ENCODE assay signal across 8 cellular contexts in genomic region chr19:41541990-41542584, GRCh38. TPM values are rescaled to one million over a fixed set of nuclear protein-coding genes. Genes with fewer than 3 reads are reported as not detected.
DNase-seq lines count a peak whose midpoint lies in the region; ATAC-seq and TF ChIP-seq lines count a peak whose summit lies in the region.

No MANE protein-coding gene starts in this region.

- no peaks in the 10 kb centered on the region for H3K9me3 Mint-ChIP-seq in naive thymus-derived CD4-positive, alpha-beta T cell

- in situ Hi-C loops in transverse colon (cut with MboI; ENCODE audit: low pct_ligation_motif_present in 1 of 4, low pct_unique_long_range_greater_than_20kb in 1 of 4, low sequenced_read_pairs in 3 of 4), result no loop called here

- CTCF ChIA-PET in naive thymus-derived CD4-positive, alpha-beta T cell (lab: Charles Lee), result interaction anchor here (0.6 to 13.7 kb wide), 7 partner anchors 9 to 744 kb away, joined by 3 to 384 read pairs (median 5); partner anchors contain the start of gene CEACAM21

- no peaks in the 10 kb centered on the region for H3K27me3 Mint-ChIP-seq in naive thymus-derived CD4-positive, alpha-beta T cell

- POLR2A ChIA-PET in naive thymus-derived CD4-positive, alpha-beta T cell (lab: Charles Lee), result interaction anchor here (0.8 to 15.6 kb wide), 8 partner anchors 10 to 93 kb away, joined by 3 to 518 read pairs (median 3); partner anchors contain the start of gene CEACAM21

- H3K27me3 ChIP-seq in MG63 (peaks cover 12% of the 10 kb centered on the region), transverse colon (peaks cover 28% of the 10 kb centered on the region)
- no peaks in the 10 kb centered on the region for H3K27me3 ChIP-seq in naive thymus-derived CD4-positive, alpha-beta T cell (ENCODE audit: control insufficient read depth in 2 of 2, insufficient read depth in 2 of 2, low read length in 2 of 2)

- H3K4me3 Mint-ChIP-seq in naive thymus-derived CD4-positive, alpha-beta T cell, result peak overlapping the region; percentile 51 to 77 (median 62)

- DNase-seq in EH (ENCODE audit: low read depth), result peak; percentile 28
- DNase-seq in MG63, result peak; percentile 23
- DNase-seq in activated CD4-positive, alpha-beta T cell treated with anti-CD3 and anti-CD28 coated beads for 48 hours, result peak; percentile 86
- DNase-seq in ecto neural progenitor cell (ENCODE audit: low spot score), result peak; percentile 70
- DNase-seq in naive thymus-derived CD4-positive, alpha-beta T cell, result peak; percentile 53 to 71 (median 64)
- peak; percentile 74 for DNase-seq in transverse colon
- no peak for DNase-seq in NCI-H128 (lab: John Stamatoyannopoulos, UW; ENCODE audit: unreplicated experiment)

- H3K36me3 Mint-ChIP-seq in naive thymus-derived CD4-positive, alpha-beta T cell, result peaks cover 0 to 4% (median 0%) of the 10 kb centered on the region in 5 donors

- no peak for TF ChIP-seq POLR2A in transverse colon (IDR thresholded peaks at IDR 0.05)

- peak overlapping the region; percentile 44 to 97 (median 88) for H3K27ac Mint-ChIP-seq in naive thymus-derived CD4-positive, alpha-beta T cell

- H3K4me1 ChIP-seq in naive thymus-derived CD4-positive, alpha-beta T cell (ENCODE audit: control insufficient read depth in 2 of 2, insufficient read depth in 2 of 2, low read length in 2 of 2), result peaks cover 38 to 42% of the 10 kb centered on the region in 2 donors
- H3K4me1 ChIP-seq in transverse colon, result peaks cover 0 to 7% (median 0%) of the 10 kb centered on the region in 4 donors

- H3K4me3 ChIP-seq in MG63, result no peak overlapping the region
- no peak overlapping the region for H3K4me3 ChIP-seq in naive thymus-derived CD4-positive, alpha-beta T cell (ENCODE audit: low read length)
- no peak overlapping the region for H3K4me3 ChIP-seq in transverse colon

- no peak for TF ChIP-seq EP300 in transverse colon (IDR thresholded peaks at IDR 0.05; ENCODE audit: low read depth)

- ATAC-seq in naive thymus-derived CD4-positive, alpha-beta T cell, result peak; percentile 59
- ATAC-seq in HG02759 (IDR thresholded peaks at IDR 0.05; ENCODE audit: unreplicated experiment), result no peak

- TF ChIP-seq CTCF in transverse colon (IDR thresholded peaks at IDR 0.05), result peak; percentile 33 to 64 (median 58)

- H3K27ac ChIP-seq in naive thymus-derived CD4-positive, alpha-beta T cell (ENCODE audit: low read depth, low read length), result peak overlapping the region; percentile 26
- H3K27ac ChIP-seq in transverse colon, result no peak overlapping the region

- intact Hi-C loops in naive thymus-derived CD4-positive, alpha-beta T cell (cut with micrococcal nuclease), result loop anchor here (1.0 to 2.0 kb wide), 7 partner anchors 12 to 93 kb away; no protein-coding TSS in a partner anchor
- intact Hi-C loops in transverse colon (cut with DNase I; ENCODE audit: low total_unique reads), result no loop called here

- peaks cover 3% of the 10 kb centered on the region; the same call in 1 of the 2 replicates for H3K9me3 ChIP-seq in MG63
- H3K9me3 ChIP-seq in naive thymus-derived CD4-positive, alpha-beta T cell (ENCODE audit: control insufficient read depth in 2 of 3, low read length in 3 of 3), result no peaks in the 10 kb centered on the region
- H3K9me3 ChIP-seq in transverse colon, result no peaks in the 10 kb centered on the region

- H3K36me3 ChIP-seq in MG63 (no peaks in the 10 kb centered on the region), transverse colon (no peaks in the 10 kb centered on the region)
- no peaks in the 10 kb centered on the region for H3K36me3 ChIP-seq in naive thymus-derived CD4-positive, alpha-beta T cell (ENCODE audit: control insufficient read depth in 2 of 3, insufficient read depth in 3 of 3, low read length in 3 of 3)

- H3K4me1 Mint-ChIP-seq in naive thymus-derived CD4-positive, alpha-beta T cell, result peaks cover 38 to 57% (median 52%) of the 10 kb centered on the region in 7 donors

- WGBS in transverse colon (ENCODE audit: low coverage in 1 of 2), 2 donors, result 40 to 44% methylated on average over 11 to 13 of the region's 13 CpGs

RNA-seq across cellular contexts. Expression of gene CEACAM21, which starts 33.9 kb away (rescaled TPM):
- not detected in 2 replicates for total RNA-seq in MG63 (2014; rRNA removed; shearing (Covaris generic); ENCODE audit: low replicate concordance)
- 10 to 100 TPM; 40.1 to 64.5 (median 50.0) TPM for total RNA-seq in naive thymus-derived CD4-positive, alpha-beta T cell
- polyA plus RNA-seq in naive thymus-derived CD4-positive, alpha-beta T cell, result 10 to 100 TPM; 27.7 to 43.6 TPM
- total RNA-seq in transverse colon, result 1 to 10 TPM in 1 of 4 donors, under 1 TPM in 2, not detected in 1; 0.41 to 1.1 (median 0.95) TPM

Comparison
In these comparisons a context has a peak if more than half of its experiments do, and no peak if none do; other contexts are left out.
1. RNA of gene CEACAM21, which starts 33.9 kb away (total RNA-seq): 40.1 to 64.5 TPM in naive thymus-derived CD4-positive, alpha-beta T cell; 0.41 to 1.1 TPM in transverse colon and not detected in MG63; every median in the first group is over 10 times any median in the second.